ENCODE assay signal across 26 cellular contexts in genomic region chr18:48560491-48560890, GRCh38.
"Had no signal": no experiment of that assay in that cellular context is flagged by ENCODE, and none has a peak within 500 bp of the region (broad histone marks: within the 10 kb centered on the region; RNA-seq: fewer than 3 reads in every experiment).

No MANE protein-coding gene starts in this region.

- H3K9me3 Mint-ChIP-seq: activated CD4-positive, alpha-beta T cell treated with anti-CD3 and anti-CD28 coated beads, Interleukin-2, amount 10 ng/mL, durations not matched to agents 24 days and 14 days; activated naive CD4-positive, alpha-beta T cell treated with anti-CD3 and anti-CD28 coated beads, Interleukin-2, amount 10 ng/mL, durations not matched to agents 7 days and 5 days; activated naive CD4-positive, alpha-beta T cell treated with anti-CD3 and anti-CD28 coated beads, Interleukin-2, amount 50 U/mL, for 72 hours; activated naive CD8-positive, alpha-beta T cell treated with anti-CD3 and anti-CD28 coated beads, Interleukin-2, amount 10 ng/mL, durations not matched to agents 7 days and 5 days; activated T-cell treated with anti-CD3 and anti-CD28 coated beads, Interleukin-2, amount 50 U/mL, for 24 hours; activated T-cell treated with anti-CD3 and anti-CD28 coated beads, Interleukin-2, amount 50 U/mL, for 72 hours had no signal

- H3K27me3 ChIP-seq: body of pancreas, colonic mucosa, esophagus squamous epithelium, gastroesophageal sphincter, heart right ventricle had no signal

- H3K4me1 ChIP-seq: colonic mucosa had no signal

- H3K27me3 Mint-ChIP-seq: activated CD4-positive, alpha-beta memory T cell treated with anti-CD3 and anti-CD28 coated beads for 36 hours; activated CD4-positive, alpha-beta T cell treated with anti-CD3 and anti-CD28 coated beads for 36 hours; activated T-cell treated with anti-CD3 and anti-CD28 coated beads, Interleukin-2, amount 50 U/mL, for 24 hours had no signal

- H3K4me1 Mint-ChIP-seq: activated naive CD4-positive, alpha-beta T cell treated with anti-CD3 and anti-CD28 coated beads, Interleukin-2, amount 10 ng/mL, durations not matched to agents 7 days and 5 days had no signal

- H3K4me3 Mint-ChIP-seq: activated CD4-positive, alpha-beta memory T cell treated with anti-CD3 and anti-CD28 coated beads for 36 hours; activated CD4-positive, alpha-beta T cell treated with anti-CD3 and anti-CD28 coated beads for 36 hours; activated CD4-positive, alpha-beta T cell treated with anti-CD3 and anti-CD28 coated beads, Interleukin-2, amount 10 ng/mL, durations not matched to agents 24 days and 14 days; activated naive CD4-positive, alpha-beta T cell treated with anti-CD3 and anti-CD28 coated beads, Interleukin-2, amount 10 ng/mL, durations not matched to agents 7 days and 5 days; activated naive CD8-positive, alpha-beta T cell treated with anti-CD3 and anti-CD28 coated beads, Interleukin-2, amount 10 ng/mL, durations not matched to agents 7 days and 5 days; activated T-cell treated with anti-CD3 and anti-CD28 coated beads, Interleukin-2, amount 50 U/mL, for 24 hours; activated T-cell treated with anti-CD3 and anti-CD28 coated beads, Interleukin-2, amount 50 U/mL, for 72 hours had no signal

- DNase-seq: activated CD4-positive, alpha-beta memory T cell treated with anti-CD3 and anti-CD28 coated beads for 36 hours; activated CD4-positive, alpha-beta T cell treated with anti-CD3 and anti-CD28 coated beads for 36 hours; activated CD4-positive, alpha-beta T cell treated with anti-CD3 and anti-CD28 coated beads, Interleukin-2, amount 10 ng/mL, durations not matched to agents 24 days and 14 days; activated CD4-positive, CD25-positive, alpha-beta regulatory T cell; activated CD4-positive, CD25-positive, alpha-beta regulatory T cell treated with anti-CD3 and anti-CD28 coated beads, Interleukin-2, amount 50 U/mL, for 72 hours; activated CD8-positive, alpha-beta memory T cell treated with anti-CD3 and anti-CD28 coated beads, Interleukin-2, amount 50 U/mL, for 48 hours; activated gamma-delta T cell; activated naive CD4-positive, alpha-beta T cell; activated naive CD4-positive, alpha-beta T cell treated with anti-CD3 and anti-CD28 coated beads, Interleukin-2, amount 10 ng/mL, durations not matched to agents 7 days and 5 days; activated naive CD8-positive, alpha-beta T cell treated with anti-CD3 and anti-CD28 coated beads, Interleukin-2, amount 10 ng/mL, durations not matched to agents 7 days and 5 days; activated T-cell treated with anti-CD3 and anti-CD28 coated beads for 4 hours; activated T-cell treated with anti-CD3 and anti-CD28 coated beads, Interleukin-2, amount 50 U/mL, for 24 hours; activated T-cell treated with anti-CD3 and anti-CD28 coated beads, Interleukin-2, amount 50 U/mL, for 72 hours; body of pancreas; caudate nucleus; colonic mucosa; effector CD8-positive, alpha-beta T cell; esophagus squamous epithelium; foreskin melanocyte; heart right ventricle; T-helper 2 cell had no signal

- H3K36me3 ChIP-seq: colonic mucosa, gastroesophageal sphincter had no signal

- H3K27ac ChIP-seq: body of pancreas, colonic mucosa, epithelial cell of prostate, heart right ventricle had no signal

- H3K36me3 Mint-ChIP-seq: activated CD4-positive, alpha-beta memory T cell treated with anti-CD3 and anti-CD28 coated beads for 36 hours; activated naive CD4-positive, alpha-beta T cell treated with anti-CD3 and anti-CD28 coated beads, Interleukin-2, amount 10 ng/mL, durations not matched to agents 7 days and 5 days; activated naive CD4-positive, alpha-beta T cell treated with anti-CD3 and anti-CD28 coated beads, Interleukin-2, amount 50 U/mL, for 72 hours; activated naive CD8-positive, alpha-beta T cell treated with anti-CD3 and anti-CD28 coated beads, Interleukin-2, amount 10 ng/mL, durations not matched to agents 7 days and 5 days had no signal

- FAIRE-seq: endometrium, endothelial cell of umbilical vein had no signal

- H3K27ac Mint-ChIP-seq: activated CD4-positive, alpha-beta memory T cell treated with anti-CD3 and anti-CD28 coated beads for 36 hours; activated CD4-positive, alpha-beta T cell treated with anti-CD3 and anti-CD28 coated beads for 36 hours; activated CD4-positive, alpha-beta T cell treated with anti-CD3 and anti-CD28 coated beads, Interleukin-2, amount 10 ng/mL, durations not matched to agents 24 days and 14 days; activated naive CD4-positive, alpha-beta T cell treated with anti-CD3 and anti-CD28 coated beads, Interleukin-2, amount 10 ng/mL, durations not matched to agents 7 days and 5 days; activated naive CD4-positive, alpha-beta T cell treated with anti-CD3 and anti-CD28 coated beads, Interleukin-2, amount 50 U/mL, for 72 hours; activated naive CD8-positive, alpha-beta T cell treated with anti-CD3 and anti-CD28 coated beads, Interleukin-2, amount 10 ng/mL, durations not matched to agents 7 days and 5 days; activated T-cell treated with anti-CD3 and anti-CD28 coated beads, Interleukin-2, amount 50 U/mL, for 24 hours; activated T-cell treated with anti-CD3 and anti-CD28 coated beads, Interleukin-2, amount 50 U/mL, for 72 hours had no signal

- H3K9me3 ChIP-seq: body of pancreas, colonic mucosa had no signal

- ATAC-seq: activated CD4-positive, alpha-beta T cell treated with anti-CD3 and anti-CD28 coated beads for 36 hours; activated naive CD4-positive, alpha-beta T cell treated with anti-CD3 and anti-CD28 coated beads, Interleukin-2, amount 50 U/mL, for 72 hours; activated T-cell treated with anti-CD3 and anti-CD28 coated beads, Interleukin-2, amount 50 U/mL, for 72 hours; body of pancreas; gastroesophageal sphincter; heart right ventricle had no signal

- H3K4me3 ChIP-seq: body of pancreas, colonic mucosa, esophagus squamous epithelium, gastroesophageal sphincter, heart right ventricle had no signal
